9 cellular contexts compared by ENCODE assay signal in genomic region chr5:159965031-159965837, GRCh38. TPM values are rescaled to one million over a fixed set of nuclear protein-coding genes. Genes with fewer than 3 reads are reported as not detected.
DNase-seq lines count a peak whose midpoint lies in the region; ATAC-seq, FAIRE-seq and TF ChIP-seq lines count a peak whose summit lies in the region.
"Had no signal": no experiment of that assay in that cellular context is flagged by ENCODE, and none has a peak within 500 bp of the region (broad histone marks: within the 10 kb centered on the region; RNA-seq: fewer than 3 reads in every experiment).

No MANE protein-coding gene starts in this region.

- ATAC-seq in stimulated activated memory B cell treated with anti-CD40 and anti-IgM and Interleukin-4, amounts not matched to agents 10 μg/mL and 1 μg/mL and 100 μg/mL, for 72 hours: peak; percentile 53
- ATAC-seq in HG02884 (IDR thresholded peaks at IDR 0.05; ENCODE audit: unreplicated experiment) (no peak), HG02759 (IDR thresholded peaks at IDR 0.05; ENCODE audit: unreplicated experiment) (no peak)

- H3K36me3 Mint-ChIP-seq in stimulated activated memory B cell treated with anti-CD40 and anti-IgM and Interleukin-4, amounts not matched to agents 10 μg/mL and 1 μg/mL and 100 μg/mL, for 72 hours: no peaks in the 10 kb centered on the region

- H3K27ac ChIP-seq in brain microvascular endothelial cell (no peak overlapping the region), kidney (ENCODE audit: low read depth in 2 of 2, low read length in 2 of 2) (no peak overlapping the region)

- no peaks in the 10 kb centered on the region for H3K36me3 ChIP-seq in brain microvascular endothelial cell (replicated peaks)
- peaks cover 0 to 6% of the 10 kb centered on the region in 2 donors for H3K36me3 ChIP-seq in kidney (ENCODE audit: control insufficient read depth in 1 of 2, insufficient read depth in 2 of 2, low read length in 2 of 2)

- peaks cover 41% of the 10 kb centered on the region for H3K27me3 Mint-ChIP-seq in stimulated activated memory B cell treated with anti-CD40 and anti-IgM and Interleukin-4, amounts not matched to agents 10 μg/mL and 1 μg/mL and 100 μg/mL, for 72 hours

- H3K4me3 ChIP-seq in brain microvascular endothelial cell (ENCODE audit: low read depth, low read length): no peak overlapping the region
- H3K4me3 ChIP-seq in kidney (ENCODE audit: low read length in 2 of 2): no peak overlapping the region

- TF ChIP-seq CTCF in brain microvascular endothelial cell (IDR thresholded peaks at IDR 0.05; ENCODE audit: low read depth, low read length, missing control alignments) (peak; percentile 85), kidney (IDR thresholded peaks at IDR 0.05; ENCODE audit: borderline replicate concordance, extremely low read depth, insufficient read depth) (peak; percentile 63)

- H3K27ac Mint-ChIP-seq in stimulated activated memory B cell treated with anti-CD40 and anti-IgM and Interleukin-4, amounts not matched to agents 10 μg/mL and 1 μg/mL and 100 μg/mL, for 72 hours: no peak overlapping the region

- DNase-seq in stimulated activated CD4-positive, alpha-beta T cell treated with anti-CD3 and anti-CD28 coated beads, Interleukin-12 subunit alpha, Interleukin-12 subunit beta, amount 100 ng/mL, for 4 hours: peak; percentile 15
- DNase-seq in stimulated activated CD4-positive, alpha-beta T cell treated with anti-CD3 and anti-CD28 coated beads, Interleukin-1b, Interleukin-23, amount 100 ng/mL, for 48 hours: no peak
- DNase-seq in NOMO-1 treated with DMSO at 0.1 percent for 48 hours (lab: John Stamatoyannopoulos, UW; ENCODE audit: unreplicated experiment) (peak; percentile 55), brain microvascular endothelial cell (peak; percentile 46), kidney (peak; percentile 84)

- H3K27me3 ChIP-seq in brain microvascular endothelial cell (replicated peaks): no peaks in the 10 kb centered on the region

- no peak overlapping the region for H3K4me3 Mint-ChIP-seq in stimulated activated memory B cell treated with anti-CD40 and anti-IgM and Interleukin-4, amounts not matched to agents 10 μg/mL and 1 μg/mL and 100 μg/mL, for 72 hours

- FAIRE-seq in kidney (lab: Jason Lieb, UNC): no peak
- FAIRE-seq: GM18507 had no signal

- H3K9me3 ChIP-seq in kidney (ENCODE audit: control insufficient read depth in 1 of 2, low read length in 2 of 2): no peaks in the 10 kb centered on the region

- peaks cover 2% of the 10 kb centered on the region in 2 donors for H3K4me1 ChIP-seq in kidney (ENCODE audit: control insufficient read depth in 1 of 2, insufficient read depth in 1 of 2, low read depth in 1 of 2, low read length in 2 of 2)

- H3K9ac ChIP-seq in kidney (ENCODE audit: low read length in 2 of 2): no peak overlapping the region

- peaks cover 7% of the 10 kb centered on the region for H3K4me1 Mint-ChIP-seq in stimulated activated memory B cell treated with anti-CD40 and anti-IgM and Interleukin-4, amounts not matched to agents 10 μg/mL and 1 μg/mL and 100 μg/mL, for 72 hours

- in situ Hi-C loops in brain microvascular endothelial cell (cut with HindIII; ENCODE audit: low pct_ligation_motif_present, low sequenced_read_pairs): no loop called here

- intact Hi-C loops in kidney (cut with DNase I): loop anchor here (10.0 kb wide), 1 partner anchor 520 kb away; no protein-coding TSS in a partner anchor

- H3K9me3 Mint-ChIP-seq in stimulated activated memory B cell treated with anti-CD40 and anti-IgM and Interleukin-4, amounts not matched to agents 10 μg/mL and 1 μg/mL and 100 μg/mL, for 72 hours: no peaks in the 10 kb centered on the region

RNA-seq across cellular contexts. Expression of gene TTC1, which starts 43.7 kb away (rescaled TPM):
- 41.4 TPM for total RNA-seq in kidney
- 94.4 TPM for polyA plus RNA-seq in kidney (ENCODE audit: insufficient read depth, low read depth, low replicate concordance)

RNA-seq across cellular contexts. Expression of gene ADRA1B, which starts 49.0 kb away (rescaled TPM):
- 1.6 TPM for total RNA-seq in kidney
- polyA plus RNA-seq in kidney (ENCODE audit: insufficient read depth, low read depth, low replicate concordance): 2.3 TPM
